Comparison of ENCODE assay signal across 8 cellular contexts in the genomic region with DNA sequence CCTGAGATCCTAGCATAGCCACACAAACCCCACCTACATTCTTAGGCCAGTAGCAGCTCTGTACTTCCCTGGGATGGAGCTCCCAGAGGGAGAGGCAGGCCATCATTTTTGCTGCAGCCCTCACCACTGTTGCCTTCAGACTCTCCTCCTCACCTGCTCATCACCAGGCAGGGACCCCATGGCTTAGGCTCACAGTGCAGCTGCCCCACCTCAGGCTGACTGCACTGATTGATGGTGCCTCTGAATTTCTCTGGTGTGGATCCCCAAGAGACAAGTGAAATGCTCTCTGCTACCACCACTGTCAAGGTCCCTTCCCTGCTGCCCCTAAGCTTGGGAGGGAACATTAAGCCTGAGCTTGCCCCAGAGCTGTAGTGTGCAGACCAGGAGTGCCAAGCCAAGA.
"Had no signal": no experiment of that assay in that cellular context is flagged by ENCODE, and none has a peak within 500 bp of the region (broad histone marks: within the 10 kb centered on the region; RNA-seq: fewer than 3 reads in every experiment).

No MANE protein-coding gene starts in this region.

- H3K4me3 ChIP-seq: GM23338, HAP-1 had no signal

- H3K27ac ChIP-seq: HL-60 had no signal

- H3K4me3 Mint-ChIP-seq: GM23338, HFFc6, IgD-negative memory B cell had no signal

- H3K4me1 ChIP-seq: HAP-1 had no signal

- ATAC-seq: GM23338, HCT116, HepG2 had no signal

- DNase-seq: H7, HFFc6 had no signal

- H3K27ac Mint-ChIP-seq: GM23338, HFFc6, IgD-negative memory B cell had no signal

- H3K36me3 ChIP-seq: HAP-1 had no signal

- H3K9me3 ChIP-seq: HAP-1 had no signal

- H3K4me1 Mint-ChIP-seq: GM23338, IgD-negative memory B cell had no signal

- H3K27me3 Mint-ChIP-seq: IgD-negative memory B cell had no signal

- H3K36me3 Mint-ChIP-seq: IgD-negative memory B cell had no signal
